In genomic region chr2:62478093-62478580, GRCh38 we compare ENCODE assay signal across 9 cellular contexts. TPM values are rescaled to one million over a fixed set of nuclear protein-coding genes. Genes with fewer than 3 reads are reported as not detected.
A peak's percentile ranks its signal among the peaks of the same experiment; 100 is the strongest.
DNase-seq lines count a peak whose midpoint lies in the region; ATAC-seq and TF ChIP-seq lines count a peak whose summit lies in the region.
"Had no signal": no experiment of that assay in that cellular context is flagged by ENCODE, and none has a peak within 500 bp of the region (broad histone marks: within the 10 kb centered on the region; RNA-seq: fewer than 3 reads in every experiment).

No MANE protein-coding gene starts in this region.

- H3K9me3 ChIP-seq in breast epithelium (no peaks in the 10 kb centered on the region), vagina (no peaks in the 10 kb centered on the region)

- intact Hi-C loops in breast epithelium (cut with DNase I; ENCODE audit: low total_unique reads) (no loop called here), MCF 10A (cut with micrococcal nuclease) (no loop called here), vagina (cut with DNase I) (loop anchor here (10.0 kb wide), 1 partner anchor 227 kb away; the partner anchor contains the start of gene EHBP1)

- ATAC-seq in stimulated activated memory B cell treated with anti-CD40 and anti-IgM and Interleukin-4, amounts not matched to agents 10 μg/mL and 1 μg/mL and 100 μg/mL, for 72 hours = no peak
- no peak for ATAC-seq in GM21825 (IDR thresholded peaks at IDR 0.05; ENCODE audit: unreplicated experiment)

- H3K4me3 Mint-ChIP-seq in MCF 10A (ENCODE audit: unreplicated experiment) = no peak overlapping the region
- H3K4me3 Mint-ChIP-seq in stimulated activated memory B cell treated with anti-CD40 and anti-IgM and Interleukin-4, amounts not matched to agents 10 μg/mL and 1 μg/mL and 100 μg/mL, for 72 hours = no peak overlapping the region

- H3K27ac ChIP-seq in breast epithelium (peak overlapping the region; percentile 8 to 92), vagina (peak overlapping the region; percentile 65)

- CTCF ChIA-PET in MCF 10A (lab: Yijun Ruan, JAX) = interaction anchor here (0.9 to 1.7 kb wide), 2 partner anchors 21 to 309 kb away, joined by 3 to 9 read pairs; no protein-coding TSS in a partner anchor

- TF ChIP-seq POLR2A in breast epithelium (IDR thresholded peaks at IDR 0.05) (no peak), vagina (IDR thresholded peaks at IDR 0.05) (no peak)

- peaks cover 7% of the 10 kb centered on the region for H3K4me1 Mint-ChIP-seq in MCF 10A (ENCODE audit: insufficient read depth, unreplicated experiment)
- H3K4me1 Mint-ChIP-seq in stimulated activated memory B cell treated with anti-CD40 and anti-IgM and Interleukin-4, amounts not matched to agents 10 μg/mL and 1 μg/mL and 100 μg/mL, for 72 hours = peaks cover 11% of the 10 kb centered on the region

- H3K27ac Mint-ChIP-seq in MCF 10A (ENCODE audit: low read depth, unreplicated experiment) = no peak overlapping the region
- no peak overlapping the region for H3K27ac Mint-ChIP-seq in stimulated activated memory B cell treated with anti-CD40 and anti-IgM and Interleukin-4, amounts not matched to agents 10 μg/mL and 1 μg/mL and 100 μg/mL, for 72 hours

- H3K4me1 ChIP-seq in breast epithelium (peaks cover 5 to 7% of the 10 kb centered on the region in 2 donors), vagina (peaks cover 53% of the 10 kb centered on the region)

- H3K4me3 ChIP-seq in breast epithelium (no peak overlapping the region), vagina (no peak overlapping the region)

- no TSS peak for BruUV-seq in MCF 10A (replicated peaks; lab: Mats Ljungman, UMichigan)

- DNase-seq in breast epithelium (ENCODE audit: low spot score in 2 of 2) = no peak
- DNase-seq in MCF 10A (ENCODE audit: unreplicated experiment) = no peak
- DNase-seq in dermis blood vessel endothelial cell = peak; percentile 84
- peak; percentile 37 for DNase-seq in medulla oblongata (ENCODE audit: extremely low spot score)
- no peak for DNase-seq in vagina (ENCODE audit: extremely low spot score in 2 of 2)
- no peak for DNase-seq in ureter (ENCODE audit: low spot score)
- DNase-seq: NCI-H2107 had no signal

- H3K36me3 Mint-ChIP-seq in MCF 10A (ENCODE audit: insufficient read depth, unreplicated experiment) = no peaks in the 10 kb centered on the region
- H3K36me3 Mint-ChIP-seq in stimulated activated memory B cell treated with anti-CD40 and anti-IgM and Interleukin-4, amounts not matched to agents 10 μg/mL and 1 μg/mL and 100 μg/mL, for 72 hours = no peaks in the 10 kb centered on the region

- TF ChIP-seq CTCF in breast epithelium (IDR thresholded peaks at IDR 0.05) = no peak
- TF ChIP-seq CTCF in MCF 10A (IDR thresholded peaks at IDR 0.05; ENCODE audit: unreplicated experiment) = no peak
- TF ChIP-seq CTCF in vagina (IDR thresholded peaks at IDR 0.05) = no peak

- H3K27me3 ChIP-seq in breast epithelium = no peaks in the 10 kb centered on the region
- no peaks in the 10 kb centered on the region for H3K27me3 ChIP-seq in vagina

- H3K36me3 ChIP-seq in breast epithelium (no peaks in the 10 kb centered on the region), vagina (no peaks in the 10 kb centered on the region)

- POLR2A ChIA-PET in MCF 10A (lab: Yijun Ruan, JAX) = interaction anchor here (0.6 to 1.7 kb wide), 4 partner anchors 9 to 297 kb away, joined by 3 to 5 read pairs (median 4); partner anchors contain the start of gene TMEM17

- H3K9me3 Mint-ChIP-seq in MCF 10A (ENCODE audit: unreplicated experiment) = no peaks in the 10 kb centered on the region
- H3K9me3 Mint-ChIP-seq in stimulated activated memory B cell treated with anti-CD40 and anti-IgM and Interleukin-4, amounts not matched to agents 10 μg/mL and 1 μg/mL and 100 μg/mL, for 72 hours = no peaks in the 10 kb centered on the region

- no peaks in the 10 kb centered on the region for H3K27me3 Mint-ChIP-seq in MCF 10A (ENCODE audit: insufficient read depth, unreplicated experiment)
- H3K27me3 Mint-ChIP-seq in stimulated activated memory B cell treated with anti-CD40 and anti-IgM and Interleukin-4, amounts not matched to agents 10 μg/mL and 1 μg/mL and 100 μg/mL, for 72 hours = peaks cover 25% of the 10 kb centered on the region

RNA-seq across cellular contexts. Expression of gene TMEM17, which starts 27.9 kb away (rescaled TPM):
- 1 to 10 TPM in 2 of 3 donors, under 1 TPM in 1; 0.33 to 3.4 (median 2.3) TPM for total RNA-seq in breast epithelium
- 2.6 and 3.1 TPM in 2 replicates for total RNA-seq in MCF 10A (2022)
- 0.51 and 1.1 TPM in 2 replicates for total RNA-seq in dermis blood vessel endothelial cell
- total RNA-seq in vagina = 0.98 TPM
- total RNA-seq in ureter = 2.0 TPM

Comparison
In these comparisons a context has a peak if more than half of its experiments do, and no peak if none do; other contexts are left out.
1. DNase-seq: peak in dermis blood vessel endothelial cell (single experiment) and medulla oblongata (single experiment); none in breast epithelium (0 of 2), MCF 10A (single experiment), vagina (0 of 2) and ureter (single experiment).